In the genomic region with DNA sequence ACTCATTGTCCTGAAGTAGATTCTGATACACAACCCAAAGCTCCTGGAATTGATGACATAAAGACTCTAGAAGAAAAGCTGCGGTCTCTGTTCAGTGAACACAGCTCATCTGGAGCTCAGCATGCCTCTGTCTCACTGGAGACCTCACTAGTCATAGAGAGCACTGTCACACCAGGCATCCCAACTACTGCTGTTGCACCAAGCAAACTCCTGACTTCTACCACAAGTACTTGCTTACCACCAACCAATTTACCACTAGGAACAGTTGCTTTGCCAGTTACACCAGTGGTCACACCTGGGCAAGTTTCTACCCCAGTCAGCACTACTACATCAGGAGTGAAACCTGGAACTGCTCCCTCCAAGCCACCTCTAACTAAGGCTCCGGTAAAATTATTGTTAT, we compare ENCODE assay signal across 30 cellular contexts.
"Had no signal": no experiment of that assay in that cellular context is flagged by ENCODE, and none has a peak within 500 bp of the region (broad histone marks: within the 10 kb centered on the region; RNA-seq: fewer than 3 reads in every experiment).

No MANE protein-coding gene starts in this region.

- DNase-seq: activated CD4-positive, alpha-beta T cell treated with anti-CD3 and anti-CD28 coated beads for 4 hours; activated CD4-positive, alpha-beta T cell treated with anti-CD3 and anti-CD28 coated beads, Interleukin-2, amount 50 U/mL, for 4 hours; activated CD4-positive, CD25-positive, alpha-beta regulatory T cell; activated CD8-positive, alpha-beta memory T cell treated with anti-CD3 and anti-CD28 coated beads, Interleukin-2, amount 50 U/mL, for 4 hours; activated T-cell treated with anti-CD3 and anti-CD28 coated beads, Interleukin-2, amount 50 U/mL, for 4 hours; anterior cingulate cortex; esophagus squamous epithelium; foreskin melanocyte; islet precursor cell; left ventricle myocardium inferior; naive thymus-derived CD8-positive, alpha-beta T cell; nucleus accumbens; pancreas; retina; stimulated activated CD4-positive, alpha-beta T cell treated with anti-CD3 and anti-CD28 coated beads, Interleukin-12 subunit alpha, Interleukin-12 subunit beta, amount 100 ng/mL, for 4 hours; stimulated activated CD4-positive, alpha-beta T cell treated with anti-CD3 and anti-CD28 coated beads, Interleukin-4, amount 100 ng/mL, for 1 hour; trophoblast cell had no signal

- H3K27ac Mint-ChIP-seq: activated T-helper 2 cell treated with anti-CD3 and anti-CD28 coated beads, Interferon-gamma antibody, Interleukin-2, Interleukin-4, amounts not matched to agents 10 μg/mL and 5 μg/mL and 100 μg/mL, durations not matched to agents 14 hours and 24 hours and 36 hours; dendritic cell treated with granulocyte-macrophage colony-stimulating factor and Interleukin-4, amounts not matched to agents 40 ng/mL and 50 ng/mL, for 4 days; stimulated activated naive CD8-positive, alpha-beta T cell treated with anti-CD3 and anti-CD28 coated beads, Interleukin-15, Interleukin-2, amounts not matched to agents 100 ng/mL and 50 ng/mL, for 24 hours had no signal

- H3K9me3 Mint-ChIP-seq: activated T-cell treated with anti-CD3 and anti-CD28 coated beads, Interleukin-2, amount 50 U/mL, for 4 hours; activated T-helper 2 cell treated with anti-CD3 and anti-CD28 coated beads, Interferon-gamma antibody, Interleukin-2, Interleukin-4, amounts not matched to agents 10 μg/mL and 5 μg/mL and 100 μg/mL, durations not matched to agents 14 hours and 24 hours and 36 hours; central memory CD8-positive, alpha-beta T cell; dendritic cell treated with granulocyte-macrophage colony-stimulating factor and Interleukin-4, amounts not matched to agents 40 ng/mL and 50 ng/mL, for 4 days; naive thymus-derived CD8-positive, alpha-beta T cell; neural crest cell; stimulated activated naive CD8-positive, alpha-beta T cell treated with anti-CD3 and anti-CD28 coated beads, Interleukin-15, Interleukin-2, amounts not matched to agents 100 ng/mL and 50 ng/mL, for 24 hours had no signal

- H3K27me3 ChIP-seq: esophagus squamous epithelium, pancreas had no signal

- H3K4me3 Mint-ChIP-seq: activated naive CD8-positive, alpha-beta T cell; activated T-cell treated with anti-CD3 and anti-CD28 coated beads, Interleukin-2, amount 50 U/mL, for 4 hours; central memory CD8-positive, alpha-beta T cell; dendritic cell treated with granulocyte-macrophage colony-stimulating factor and Interleukin-4, amounts not matched to agents 40 ng/mL and 50 ng/mL, for 4 days; naive thymus-derived CD8-positive, alpha-beta T cell; neural crest cell; stimulated activated naive CD8-positive, alpha-beta T cell treated with anti-CD3 and anti-CD28 coated beads, Interleukin-15, Interleukin-2, amounts not matched to agents 100 ng/mL and 50 ng/mL, for 24 hours had no signal

- ATAC-seq: activated T-cell treated with anti-CD3 and anti-CD28 coated beads, Interleukin-2, amount 50 U/mL, for 4 hours; naive thymus-derived CD8-positive, alpha-beta T cell; pancreas; sciatic nerve; SK-N-SH treated with all-trans-retinoic acid at 6 μM for 48 hours had no signal

- H3K4me3 ChIP-seq: esophagus squamous epithelium, left ventricle myocardium inferior, lung, pancreas, prostate gland, skin epidermis, thoracic aorta had no signal

- H3K4me1 Mint-ChIP-seq: naive thymus-derived CD8-positive, alpha-beta T cell; neural crest cell had no signal

- H3K4me1 ChIP-seq: esophagus squamous epithelium, left ventricle myocardium inferior, pancreas, prostate gland had no signal

- H3K27me3 Mint-ChIP-seq: activated naive CD8-positive, alpha-beta T cell; central memory CD8-positive, alpha-beta T cell; dendritic cell treated with granulocyte-macrophage colony-stimulating factor and Interleukin-4, amounts not matched to agents 40 ng/mL and 50 ng/mL, for 4 days; naive thymus-derived CD8-positive, alpha-beta T cell; stimulated activated naive CD8-positive, alpha-beta T cell treated with anti-CD3 and anti-CD28 coated beads, Interleukin-15, Interleukin-2, amounts not matched to agents 100 ng/mL and 50 ng/mL, for 24 hours had no signal

- H3K27ac ChIP-seq: epithelial cell of prostate, esophagus squamous epithelium, left ventricle myocardium inferior, pancreas, prostate gland, skin epidermis, thoracic aorta had no signal

- H3K9me3 ChIP-seq: esophagus squamous epithelium, left ventricle myocardium inferior, pancreas, prostate gland, thoracic aorta had no signal
